10 cellular contexts compared by ENCODE assay signal in genomic region chr12:52007982-52008510, GRCh38. TPM values are rescaled to one million over a fixed set of nuclear protein-coding genes. Genes with fewer than 3 reads are reported as not detected.
DNase-seq lines count a peak whose midpoint lies in the region; ATAC-seq and TF ChIP-seq lines count a peak whose summit lies in the region.
"Had no signal": no experiment of that assay in that cellular context is flagged by ENCODE, and none has a peak within 500 bp of the region (broad histone marks: within the 10 kb centered on the region; RNA-seq: fewer than 3 reads in every experiment).

No MANE protein-coding gene starts in this region.

- WGBS in prostate gland: 58% methylated on average over 5 of the region's 5 CpGs

- peak overlapping the region; percentile 91 for H3K27ac ChIP-seq in CD4-positive, alpha-beta memory T cell (ENCODE audit: low read depth, low read length)
- H3K27ac ChIP-seq in fibroblast of lung (ENCODE audit: insufficient read depth, low read length): no peak overlapping the region
- peak overlapping the region; percentile 87 to 88 for H3K27ac ChIP-seq in prostate gland
- H3K27ac ChIP-seq in RWPE1: no peak overlapping the region
- H3K27ac ChIP-seq: VCaP had no signal

- CTCF ChIA-PET in CD4-positive, alpha-beta memory T cell (lab: Charles Lee; ENCODE audit: partially characterized antibody): interaction anchor here (34.6 kb wide), 1 partner anchor 15 kb away, joined by 1048 read pairs; no protein-coding TSS in a partner anchor
- CTCF ChIA-PET in RWPE1 (lab: Yijun Ruan, JAX): interaction anchor here (0.7 to 1.0 kb wide), 2 partner anchors 13 to 19 kb away, joined by 3 to 4 read pairs; no protein-coding TSS in a partner anchor

- no peak overlapping the region for H3K9ac ChIP-seq in fibroblast of lung (ENCODE audit: insufficient read depth, low read length)

- no peaks in the 10 kb centered on the region for H3K27me3 ChIP-seq in CD4-positive, alpha-beta memory T cell (ENCODE audit: insufficient read depth, low read length)
- H3K27me3 ChIP-seq in fibroblast of lung (ENCODE audit: control insufficient read depth, insufficient read depth, low read length): peaks cover 16% of the 10 kb centered on the region
- no peaks in the 10 kb centered on the region for H3K27me3 ChIP-seq in prostate gland (replicated peaks; ENCODE audit: insufficient read depth)

- H2AFZ ChIP-seq in fibroblast of lung (ENCODE audit: low read length): no peak overlapping the region

- peaks cover 0 to 2% of the 10 kb centered on the region in 2 donors for H3K27me3 Mint-ChIP-seq in CD4-positive, alpha-beta memory T cell

- TF ChIP-seq POLR2A in prostate gland (IDR thresholded peaks at IDR 0.05): no peak

- H3K79me2 ChIP-seq in fibroblast of lung (ENCODE audit: control insufficient read depth, insufficient read depth, low read length): no peaks in the 10 kb centered on the region

- peaks cover 0 to 3% (median 0%) of the 10 kb centered on the region in 8 donors for H3K9me3 Mint-ChIP-seq in CD4-positive, alpha-beta memory T cell

- no peaks in the 10 kb centered on the region for H4K20me1 ChIP-seq in fibroblast of lung (ENCODE audit: control insufficient read depth, extremely low read depth, insufficient read depth, low read length)

- H3K9me3 ChIP-seq in CD4-positive, alpha-beta memory T cell (ENCODE audit: control insufficient read depth in 1 of 2, low read length in 2 of 2): no peaks in the 10 kb centered on the region
- no peaks in the 10 kb centered on the region for H3K9me3 ChIP-seq in fibroblast of lung (ENCODE audit: control insufficient read depth, insufficient read depth, low read depth, low read length)
- no peaks in the 10 kb centered on the region for H3K9me3 ChIP-seq in prostate gland

- no peak for ATAC-seq in GM19463 (IDR thresholded peaks at IDR 0.05; ENCODE audit: unreplicated experiment)
- ATAC-seq in GM18861 (IDR thresholded peaks at IDR 0.05; ENCODE audit: unreplicated experiment): no peak

- peak overlapping the region; percentile 29 to 83 for H3K4me3 ChIP-seq in CD4-positive, alpha-beta memory T cell (ENCODE audit: low read length in 2 of 2)
- peak overlapping the region; percentile 67 for H3K4me3 ChIP-seq in WI38 (ENCODE audit: low read depth, low read length)
- H3K4me3 ChIP-seq in fibroblast of lung (replicated peaks in 1 of 4; ENCODE audit: control extremely low read depth in 1 of 4, insufficient read depth in 1 of 4, low read depth in 3 of 4, low read length in 4 of 4): peak overlapping the region in 3 of 4 experiments; percentile 41 to 80 (median 62)
- peak overlapping the region; percentile 75 to 79 for H3K4me3 ChIP-seq in prostate gland

- peaks cover 28% of the 10 kb centered on the region for H3K4me1 ChIP-seq in CD4-positive, alpha-beta memory T cell (ENCODE audit: insufficient read depth, low read length)
- H3K4me1 ChIP-seq in fibroblast of lung (ENCODE audit: control insufficient read depth, extremely low read depth, insufficient read depth, low read length): peaks cover 7% of the 10 kb centered on the region
- peaks cover 19% of the 10 kb centered on the region for H3K4me1 ChIP-seq in prostate gland (replicated peaks)

- peaks cover 19 to 44% of the 10 kb centered on the region in 2 donors for H3K36me3 Mint-ChIP-seq in CD4-positive, alpha-beta memory T cell

- H3K36me3 ChIP-seq in CD4-positive, alpha-beta memory T cell (ENCODE audit: insufficient read depth, low read length): peaks cover 14% of the 10 kb centered on the region
- H3K36me3 ChIP-seq in fibroblast of lung (ENCODE audit: control insufficient read depth, insufficient read depth, low read length) (no peaks in the 10 kb centered on the region), prostate gland (no peaks in the 10 kb centered on the region)

- intact Hi-C loops in CD4-positive, alpha-beta memory T cell (cut with micrococcal nuclease): no loop called here
- intact Hi-C loops in prostate gland (cut with DNase I): no loop called here

- POLR2A ChIA-PET in CD4-positive, alpha-beta memory T cell (lab: Charles Lee; ENCODE audit: partially characterized antibody): interaction anchor here (1.3 to 8.8 kb wide), 4 partner anchors 14 to 998 kb away, joined by 3 to 187 read pairs (median 12); partner anchors contain the start of genes ATG101 and EIF4B
- POLR2A ChIA-PET in RWPE1 (lab: Yijun Ruan, JAX; ENCODE audit: low non-redundant PET): no interaction called here

- H3K27ac Mint-ChIP-seq in CD4-positive, alpha-beta memory T cell: peak overlapping the region; percentile 89 to 98 (median 97)

- TF ChIP-seq CTCF in WI38 (IDR thresholded peaks at IDR 0.05; ENCODE audit: low read depth, low read length) (no peak), fibroblast of lung (conservative IDR thresholded peaks at IDR 0.05 in 1 of 2, IDR thresholded peaks at IDR 0.05 in 1 of 2; ENCODE audit: low read depth in 1 of 2, low read length in 2 of 2) (no peak), prostate gland (IDR thresholded peaks at IDR 0.05) (no peak), RWPE1 (conservative IDR thresholded peaks at IDR 0.05; ENCODE audit: low read depth) (no peak)

- H3K4me1 Mint-ChIP-seq in CD4-positive, alpha-beta memory T cell: peaks cover 12 to 44% (median 24%) of the 10 kb centered on the region in 4 donors

- H3K4me2 ChIP-seq in fibroblast of lung (ENCODE audit: extremely low read depth, insufficient read depth, low read length): peak overlapping the region; percentile 64

- no peak for DNase-seq in CD4-positive, alpha-beta memory T cell
- no peak for DNase-seq in fibroblast of lung (ENCODE audit: low read depth in 2 of 2)
- DNase-seq in prostate gland (ENCODE audit: low spot score): no peak
- DNase-seq in RWPE1 (ENCODE audit: low spot score): no peak
- no peak for DNase-seq in activated effector memory CD4-positive, alpha-beta T cell treated with anti-CD3 and anti-CD28 coated beads, Interleukin-2, amount 50 U/mL, for 16 hours
- DNase-seq: NCI-H1436 had no signal

- peak overlapping the region; percentile 83 to 95 (median 94) for H3K4me3 Mint-ChIP-seq in CD4-positive, alpha-beta memory T cell

RNA-seq across cellular contexts. Expression of gene TAMALIN, which starts 1.3 kb away (rescaled TPM):
- 10 to 100 TPM; 30.5 to 31.7 TPM for total RNA-seq in CD4-positive, alpha-beta memory T cell
- polyA plus RNA-seq in CD4-positive, alpha-beta memory T cell: 1 to 10 TPM; 1.2 to 5.3 TPM
- total RNA-seq in fibroblast of lung (11.3 and 12.1 TPM in 2 replicates), prostate gland (10 to 100 TPM; 16.5 to 38.6 TPM)
- 4.9 and 5.3 TPM in 2 replicates for polyA plus RNA-seq in fibroblast of lung
- polyA plus RNA-seq in fibroblast of lung (2012): 6.0 and 6.7 TPM in 2 replicates
- 7.3 and 10.0 TPM in 2 replicates for polyA minus RNA-seq in fibroblast of lung (ENCODE audit: low replicate concordance)

RNA-seq across cellular contexts. Expression of gene NR4A1, which starts 43.2 kb away (rescaled TPM):
- 1 to 10 TPM; 1.1 to 1.3 TPM for total RNA-seq in CD4-positive, alpha-beta memory T cell
- 1 to 10 TPM; 1.2 to 1.3 TPM for polyA plus RNA-seq in CD4-positive, alpha-beta memory T cell
- total RNA-seq in fibroblast of lung: 2.1 and 3.8 TPM in 2 replicates
- 4.1 and 15.9 TPM in 2 replicates for polyA plus RNA-seq in fibroblast of lung
- 7.9 and 23.3 TPM in 2 replicates for polyA plus RNA-seq in fibroblast of lung (2012)
- polyA minus RNA-seq in fibroblast of lung (ENCODE audit: low replicate concordance): 16.6 and 62.1 TPM in 2 replicates
- total RNA-seq in prostate gland: 100 to 1,000 TPM in 1 of 2 donors, 10 to 100 TPM in 1; 85.1 to 125 TPM

RNA-seq across cellular contexts. Expression of gene ACVR1B, which starts 56.5 kb away (rescaled TPM):
- 10 to 100 TPM; 10.8 to 12.6 TPM for total RNA-seq in CD4-positive, alpha-beta memory T cell
- polyA plus RNA-seq in CD4-positive, alpha-beta memory T cell: 1 to 10 TPM in 1 of 2 donors, under 1 TPM in 1; 0.42 to 2.5 TPM
- 11.3 and 12.4 TPM in 2 replicates for total RNA-seq in fibroblast of lung
- 13.0 and 13.6 TPM in 2 replicates for polyA plus RNA-seq in fibroblast of lung
- 10.5 and 10.6 TPM in 2 replicates for polyA plus RNA-seq in fibroblast of lung (2012)
- 14.5 and 30.9 TPM in 2 replicates for polyA minus RNA-seq in fibroblast of lung (ENCODE audit: low replicate concordance)
- 10 to 100 TPM; 39.6 to 43.3 TPM for total RNA-seq in prostate gland

Comparison
In these comparisons a context has a peak if more than half of its experiments do, and no peak if none do; other contexts are left out.
1. H3K27ac ChIP-seq: peak in CD4-positive, alpha-beta memory T cell (single experiment) and prostate gland (2 of 2); none in fibroblast of lung (single experiment) and RWPE1 (single experiment).
2. RNA of gene NR4A1, which starts 43.2 kb away (total RNA-seq): 85.1 to 125 TPM in prostate gland; 2.1 to 3.8 TPM in fibroblast of lung and 1.1 to 1.3 TPM in CD4-positive, alpha-beta memory T cell; every median in the first group is over 10 times any median in the second.
3. Peak in every context shown above with its lines, with median percentiles within 50 percentile points of each other: H3K4me3 ChIP-seq.